8 cellular contexts compared by ENCODE assay signal in genomic region chr17:16569358-16569712, GRCh38. TPM values are rescaled to one million over a fixed set of nuclear protein-coding genes. Genes with fewer than 3 reads are reported as not detected.
DNase-seq lines count a peak whose midpoint lies in the region; ATAC-seq and TF ChIP-seq lines count a peak whose summit lies in the region.

No MANE protein-coding gene starts in this region.

- H3F3A ChIP-seq in neural cell (ENCODE audit: insufficient read depth, low read length, poor library complexity, severe bottlenecking): no peaks in the 10 kb centered on the region

- H3K27ac ChIP-seq in neural cell (ENCODE audit: low read length): peak overlapping the region; percentile 86

- peaks cover 27% of the 10 kb centered on the region for H3K79me2 ChIP-seq in neural cell (replicated peaks; ENCODE audit: insufficient read depth, low read length)

- CTCF ChIA-PET in activated CD8-positive, alpha-beta T cell treated with anti-CD3 and anti-CD28 coated beads for 36 hours (lab: Charles Lee): interaction anchor here (0.9 to 5.9 kb wide), 5 partner anchors 15 to 117 kb away, joined by 3 to 41 read pairs (median 11); no protein-coding TSS in a partner anchor

- peak overlapping the region; percentile 98 for H3K9ac ChIP-seq in neural cell (ENCODE audit: low read length)

- H3K9me2 ChIP-seq in neural cell (ENCODE audit: insufficient read depth, low read length): no peaks in the 10 kb centered on the region

- peak overlapping the region; percentile 78 for H3K4me3 Mint-ChIP-seq in activated CD8-positive, alpha-beta T cell treated with anti-CD3 and anti-CD28 coated beads for 36 hours

- peaks cover 3% of the 10 kb centered on the region for H3K27me3 Mint-ChIP-seq in activated CD8-positive, alpha-beta T cell treated with anti-CD3 and anti-CD28 coated beads for 36 hours

- H3K4me1 Mint-ChIP-seq in activated CD8-positive, alpha-beta T cell treated with anti-CD3 and anti-CD28 coated beads for 36 hours (ENCODE audit: low read depth): peaks cover 16% of the 10 kb centered on the region

- no peaks in the 10 kb centered on the region for H3K9me3 ChIP-seq in neural cell (ENCODE audit: low read length)

- peak overlapping the region; percentile 58 for H2AFZ ChIP-seq in neural cell (ENCODE audit: low read depth, low read length)

- intact Hi-C loops in activated CD8-positive, alpha-beta T cell treated with anti-CD3 and anti-CD28 coated beads for 36 hours (cut with micrococcal nuclease): no loop called here

- peaks cover 8% of the 10 kb centered on the region for H3K36me3 Mint-ChIP-seq in activated CD8-positive, alpha-beta T cell treated with anti-CD3 and anti-CD28 coated beads for 36 hours (ENCODE audit: low read depth)

- POLR2A ChIA-PET in activated CD8-positive, alpha-beta T cell treated with anti-CD3 and anti-CD28 coated beads for 36 hours (lab: Charles Lee): interaction anchor here (1.3 kb wide), 1 partner anchor 15 kb away, joined by 4 read pairs; no protein-coding TSS in a partner anchor

- peaks cover 8% of the 10 kb centered on the region for H3K36me3 ChIP-seq in neural cell (ENCODE audit: insufficient read depth, low read length)

- H3K9me3 Mint-ChIP-seq in activated CD8-positive, alpha-beta T cell treated with anti-CD3 and anti-CD28 coated beads for 36 hours: no peaks in the 10 kb centered on the region

- no peaks in the 10 kb centered on the region for H3K27me3 ChIP-seq in neural cell (ENCODE audit: insufficient read depth, low read depth, low read length)

- H4K20me1 ChIP-seq in neural cell (ENCODE audit: insufficient read depth): no peaks in the 10 kb centered on the region

- H3K4me3 ChIP-seq in neural cell (ENCODE audit: low read length): peak overlapping the region; percentile 100

- TF ChIP-seq EP300 in neural cell (conservative IDR thresholded peaks at IDR 0.05; ENCODE audit: poor library complexity, severe bottlenecking): peak; percentile 5

- no peak for TF ChIP-seq CTCF in activated CD8-positive, alpha-beta T cell treated with anti-CD3 and anti-CD28 coated beads for 36 hours (IDR thresholded peaks at IDR 0.05)
- TF ChIP-seq CTCF in neural cell (IDR thresholded peaks at IDR 0.05; ENCODE audit: poor library complexity, severe bottlenecking): no peak

- peak; percentile 43 for ATAC-seq in GM18511 (IDR thresholded peaks at IDR 0.05; ENCODE audit: unreplicated experiment)
- peak; percentile 21 for ATAC-seq in HG02678 (IDR thresholded peaks at IDR 0.05; ENCODE audit: unreplicated experiment)
- ATAC-seq in activated CD8-positive, alpha-beta T cell treated with anti-CD3 and anti-CD28 coated beads for 36 hours: no peak
- ATAC-seq in GM19463 (IDR thresholded peaks at IDR 0.05; ENCODE audit: unreplicated experiment): no peak

- in situ Hi-C loops in KBM-7 (cut with MboI; ENCODE audit: low pct_unique_long_range_greater_than_20kb, low sequenced_read_pairs): no loop called here

- TF ChIP-seq RAD21 in neural cell (conservative IDR thresholded peaks at IDR 0.05): no peak

- peak overlapping the region; percentile 87 for H3K4me2 ChIP-seq in neural cell (ENCODE audit: low read length)

- no peak for DNase-seq in activated CD8-positive, alpha-beta T cell treated with anti-CD3 and anti-CD28 coated beads for 36 hours
- DNase-seq in KBM-7 (no peak), cortex of kidney (lab: John Stamatoyannopoulos, UW) (no peak), RKO (ENCODE audit: low spot score) (no peak)

- H3K27ac Mint-ChIP-seq in activated CD8-positive, alpha-beta T cell treated with anti-CD3 and anti-CD28 coated beads for 36 hours: peak overlapping the region; percentile 65

TF ChIP-seq in neural cell, 6 proteins besides CTCF, POLR2A, EP300 and RAD21:
- TF ChIP-seq TAF1 (IDR thresholded peaks at IDR 0.05; ENCODE audit: low read depth): no peak
- no peak for TF ChIP-seq MXI1 (conservative IDR thresholded peaks at IDR 0.05; ENCODE audit: poor library complexity, severe bottlenecking)
- no peak for TF ChIP-seq REST (IDR thresholded peaks at IDR 0.05; ENCODE audit: borderline replicate concordance)
- no peak for TF ChIP-seq SMC3 (conservative IDR thresholded peaks at IDR 0.05; ENCODE audit: poor library complexity)
- no peak for TF ChIP-seq EZH2 (IDR thresholded peaks at IDR 0.05; ENCODE audit: borderline replicate concordance, insufficient read depth, low read length, poor library complexity, severe bottlenecking)
- TF ChIP-seq POLR2AphosphoS5 (IDR thresholded peaks at IDR 0.05): no peak

RNA-seq across cellular contexts. Expression of gene ZNF287, which starts 0.3 kb away (rescaled TPM):
- 1 to 10 TPM; 6.4 to 9.5 TPM for total RNA-seq in activated CD8-positive, alpha-beta T cell treated with anti-CD3 and anti-CD28 coated beads for 36 hours
- polyA plus RNA-seq in neural cell: 12.6 and 13.1 TPM in 2 replicates
- polyA minus RNA-seq in neural cell: 56.7 and 61.1 TPM in 2 replicates

Comparison
In these comparisons a context has a peak if more than half of its experiments do, and no peak if none do; other contexts are left out.
1. ATAC-seq: peak in GM18511 (single experiment) and HG02678 (single experiment); none in activated CD8-positive, alpha-beta T cell treated with anti-CD3 and anti-CD28 coated beads for 36 hours (single experiment) and GM19463 (single experiment).